Comparison of ENCODE assay signal across 8 cellular contexts in genomic region chr20:45592574-45593189, GRCh38. TPM values are rescaled to one million over a fixed set of nuclear protein-coding genes. Genes with fewer than 3 reads are reported as not detected.
DNase-seq lines count a peak whose midpoint lies in the region; ATAC-seq and TF ChIP-seq lines count a peak whose summit lies in the region.

No MANE protein-coding gene starts in this region.

- no peaks in the 10 kb centered on the region for H3K36me3 ChIP-seq in A673 (ENCODE audit: insufficient read depth, low read length, poor library complexity, severe bottlenecking)
- H3K36me3 ChIP-seq in DND-41 (ENCODE audit: insufficient read depth, low read length): no peaks in the 10 kb centered on the region

- POLR2A ChIA-PET in A673 (lab: Charles Lee; ENCODE audit: low non-redundant PET): no interaction called here

- H3K4me3 Mint-ChIP-seq in stimulated activated memory B cell treated with anti-CD40 and anti-IgM and Interleukin-4, amounts not matched to agents 10 μg/mL and 1 μg/mL and 100 μg/mL, for 72 hours: no peak overlapping the region
- no peak overlapping the region for H3K4me3 Mint-ChIP-seq in activated T-helper 2 cell treated with anti-CD3 and anti-CD28 coated beads, Interferon-gamma antibody, Interleukin-2, Interleukin-4, amounts not matched to agents 10 μg/mL and 5 μg/mL and 100 μg/mL, durations not matched to agents 14 hours and 24 hours and 36 hours (ENCODE audit: low read depth)

- H3K9me3 ChIP-seq in A673 (ENCODE audit: low read depth, low read length, poor library complexity, severe bottlenecking) (no peaks in the 10 kb centered on the region), DND-41 (ENCODE audit: insufficient read depth, low read length, severe bottlenecking) (no peaks in the 10 kb centered on the region)

- H3K79me2 ChIP-seq in DND-41 (ENCODE audit: insufficient read depth, low read length): no peaks in the 10 kb centered on the region

- no peak overlapping the region for H3K9ac ChIP-seq in DND-41 (ENCODE audit: low read depth, low read length)

- H3K4me2 ChIP-seq in DND-41 (ENCODE audit: insufficient read depth, low read length): no peak overlapping the region

- H3K4me1 Mint-ChIP-seq in stimulated activated memory B cell treated with anti-CD40 and anti-IgM and Interleukin-4, amounts not matched to agents 10 μg/mL and 1 μg/mL and 100 μg/mL, for 72 hours: no peaks in the 10 kb centered on the region
- no peaks in the 10 kb centered on the region for H3K4me1 Mint-ChIP-seq in activated T-helper 2 cell treated with anti-CD3 and anti-CD28 coated beads, Interferon-gamma antibody, Interleukin-2, Interleukin-4, amounts not matched to agents 10 μg/mL and 5 μg/mL and 100 μg/mL, durations not matched to agents 14 hours and 24 hours and 36 hours (ENCODE audit: low read depth)

- CTCF ChIA-PET in A673 (lab: Charles Lee): interaction anchor here (1.9 kb wide), 1 partner anchor 178 kb away, joined by 6 read pairs; no protein-coding TSS in a partner anchor

- intact Hi-C loops in A673 (cut with micrococcal nuclease; ENCODE audit: unreplicated experiment) (loop anchor here (2.0 kb wide), 1 partner anchor 178 kb away; no protein-coding TSS in a partner anchor), cardiac septum (cut with DNase I) (no loop called here)
- intact Hi-C loops in activated T-helper 2 cell treated with anti-CD3 and anti-CD28 coated beads, Interferon-gamma antibody, Interleukin-2, Interleukin-4, amounts not matched to agents 10 μg/mL and 5 μg/mL and 100 μg/mL, durations not matched to agents 14 hours and 24 hours and 36 hours (cut with micrococcal nuclease): loop anchor here (1.0 kb wide), 1 partner anchor 179 kb away; no protein-coding TSS in a partner anchor

- H3K27ac Mint-ChIP-seq in stimulated activated memory B cell treated with anti-CD40 and anti-IgM and Interleukin-4, amounts not matched to agents 10 μg/mL and 1 μg/mL and 100 μg/mL, for 72 hours: no peak overlapping the region
- no peak overlapping the region for H3K27ac Mint-ChIP-seq in activated T-helper 2 cell treated with anti-CD3 and anti-CD28 coated beads, Interferon-gamma antibody, Interleukin-2, Interleukin-4, amounts not matched to agents 10 μg/mL and 5 μg/mL and 100 μg/mL, durations not matched to agents 14 hours and 24 hours and 36 hours

- H2AFZ ChIP-seq in DND-41 (ENCODE audit: low read depth, low read length): no peak overlapping the region

- no peak overlapping the region for H3K27ac ChIP-seq in A673 (ENCODE audit: low read depth, low read length, poor library complexity, severe bottlenecking)
- H3K27ac ChIP-seq in DND-41 (ENCODE audit: low read length): no peak overlapping the region

- peaks cover 56% of the 10 kb centered on the region for H3K27me3 Mint-ChIP-seq in stimulated activated memory B cell treated with anti-CD40 and anti-IgM and Interleukin-4, amounts not matched to agents 10 μg/mL and 1 μg/mL and 100 μg/mL, for 72 hours
- peaks cover 16% of the 10 kb centered on the region for H3K27me3 Mint-ChIP-seq in activated T-helper 2 cell treated with anti-CD3 and anti-CD28 coated beads, Interferon-gamma antibody, Interleukin-2, Interleukin-4, amounts not matched to agents 10 μg/mL and 5 μg/mL and 100 μg/mL, durations not matched to agents 14 hours and 24 hours and 36 hours (ENCODE audit: low read depth)

- BruUV-seq in A673 (replicated peaks; lab: Mats Ljungman, UMichigan): no TSS peak

- H3K36me3 Mint-ChIP-seq in stimulated activated memory B cell treated with anti-CD40 and anti-IgM and Interleukin-4, amounts not matched to agents 10 μg/mL and 1 μg/mL and 100 μg/mL, for 72 hours: no peaks in the 10 kb centered on the region
- H3K36me3 Mint-ChIP-seq in activated T-helper 2 cell treated with anti-CD3 and anti-CD28 coated beads, Interferon-gamma antibody, Interleukin-2, Interleukin-4, amounts not matched to agents 10 μg/mL and 5 μg/mL and 100 μg/mL, durations not matched to agents 14 hours and 24 hours and 36 hours (ENCODE audit: low read depth): no peaks in the 10 kb centered on the region

- peaks cover 18% of the 10 kb centered on the region for H3K27me3 ChIP-seq in A673 (replicated peaks; ENCODE audit: insufficient read depth, low read depth, low read length, poor library complexity)
- no peaks in the 10 kb centered on the region for H3K27me3 ChIP-seq in DND-41 (ENCODE audit: insufficient read depth, low read length, poor library complexity)

- peak; percentile 82 for DNase-seq in A673 (ENCODE audit: low spot score)
- DNase-seq in DND-41: peak; percentile 27
- peak; percentile 64 for DNase-seq in LNCaP clone FGC (ENCODE audit: low read depth)
- DNase-seq in SW480 (ENCODE audit: low spot score): peak; percentile 81
- DNase-seq in globus pallidus (ENCODE audit: low spot score): peak; percentile 14
- no peak for DNase-seq in activated T-helper 2 cell treated with anti-CD3 and anti-CD28 coated beads, Interferon-gamma antibody, Interleukin-2, Interleukin-4, amounts not matched to agents 10 μg/mL and 5 μg/mL and 100 μg/mL, durations not matched to agents 14 hours and 24 hours and 36 hours (ENCODE audit: low spot score)
- no peak for DNase-seq in cardiac septum (ENCODE audit: low spot score)

- ATAC-seq in DND-41 (ENCODE audit: insufficient read depth, low read depth): peak; percentile 69
- ATAC-seq in stimulated activated memory B cell treated with anti-CD40 and anti-IgM and Interleukin-4, amounts not matched to agents 10 μg/mL and 1 μg/mL and 100 μg/mL, for 72 hours: peak; percentile 51

- H3K4me3 ChIP-seq in A673 (ENCODE audit: low read depth, low read length, poor library complexity, severe bottlenecking) (no peak overlapping the region), DND-41 (ENCODE audit: low read depth in 1 of 2, low read length in 2 of 2) (no peak overlapping the region), LNCaP clone FGC (ENCODE audit: low read depth, low read length) (no peak overlapping the region)

- H3K9me3 Mint-ChIP-seq in stimulated activated memory B cell treated with anti-CD40 and anti-IgM and Interleukin-4, amounts not matched to agents 10 μg/mL and 1 μg/mL and 100 μg/mL, for 72 hours: peaks cover 3% of the 10 kb centered on the region
- H3K9me3 Mint-ChIP-seq in activated T-helper 2 cell treated with anti-CD3 and anti-CD28 coated beads, Interferon-gamma antibody, Interleukin-2, Interleukin-4, amounts not matched to agents 10 μg/mL and 5 μg/mL and 100 μg/mL, durations not matched to agents 14 hours and 24 hours and 36 hours: no peaks in the 10 kb centered on the region

- H3K4me1 ChIP-seq in A673 (ENCODE audit: insufficient read depth, low read length, poor library complexity, severe bottlenecking): no peaks in the 10 kb centered on the region
- no peaks in the 10 kb centered on the region for H3K4me1 ChIP-seq in DND-41 (ENCODE audit: insufficient read depth, low read length)

- peak; percentile 88 for TF ChIP-seq CTCF in A673 (conservative IDR thresholded peaks at IDR 0.05; ENCODE audit: low read depth, low read length)
- peak; percentile 77 for TF ChIP-seq CTCF in DND-41 (IDR thresholded peaks at IDR 0.05; ENCODE audit: borderline replicate concordance, extremely low read depth, low read length, poor library complexity, severe bottlenecking)
- TF ChIP-seq CTCF in LNCaP clone FGC (IDR thresholded peaks at IDR 0.05; ENCODE audit: control insufficient read depth, extremely low read depth, insufficient read depth): peak; percentile 92

- no peaks in the 10 kb centered on the region for H4K20me1 ChIP-seq in DND-41 (ENCODE audit: insufficient read depth, low read length)

RNA-seq across cellular contexts. Expression of gene WFDC8, which starts 13.6 kb away (rescaled TPM):
- total RNA-seq in A673 (2021) (not detected in 2 replicates), cardiac septum (not detected)
- total RNA-seq in activated T-helper 2 cell treated with anti-CD3 and anti-CD28 coated beads, Interferon-gamma antibody, Interleukin-2, Interleukin-4, amounts not matched to agents 10 μg/mL and 5 μg/mL and 100 μg/mL, durations not matched to agents 14 hours and 24 hours and 36 hours: not detected in 2 replicates

RNA-seq across cellular contexts. Expression of gene WFDC10A, which starts 36.9 kb away (rescaled TPM):
- total RNA-seq in A673 (2021) (not detected in 2 replicates), cardiac septum (not detected)
- not detected in 2 replicates for total RNA-seq in activated T-helper 2 cell treated with anti-CD3 and anti-CD28 coated beads, Interferon-gamma antibody, Interleukin-2, Interleukin-4, amounts not matched to agents 10 μg/mL and 5 μg/mL and 100 μg/mL, durations not matched to agents 14 hours and 24 hours and 36 hours

RNA-seq across cellular contexts. Expression of gene WFDC9, which starts 38.4 kb away (rescaled TPM):
- total RNA-seq in A673 (2021) (not detected in 2 replicates), cardiac septum (not detected)
- total RNA-seq in activated T-helper 2 cell treated with anti-CD3 and anti-CD28 coated beads, Interferon-gamma antibody, Interleukin-2, Interleukin-4, amounts not matched to agents 10 μg/mL and 5 μg/mL and 100 μg/mL, durations not matched to agents 14 hours and 24 hours and 36 hours: not detected in 2 replicates

RNA-seq across cellular contexts. Expression of gene EPPIN, which starts 45.5 kb away (rescaled TPM):
- total RNA-seq in A673 (2021) (not detected in 2 replicates), cardiac septum (not detected)
- not detected in 2 replicates for total RNA-seq in activated T-helper 2 cell treated with anti-CD3 and anti-CD28 coated beads, Interferon-gamma antibody, Interleukin-2, Interleukin-4, amounts not matched to agents 10 μg/mL and 5 μg/mL and 100 μg/mL, durations not matched to agents 14 hours and 24 hours and 36 hours

RNA-seq across cellular contexts. Expression of gene WFDC6, which starts 53.4 kb away (rescaled TPM):
- total RNA-seq in A673 (2021) (not detected in 2 replicates), cardiac septum (not detected)
- not detected in 2 replicates for total RNA-seq in activated T-helper 2 cell treated with anti-CD3 and anti-CD28 coated beads, Interferon-gamma antibody, Interleukin-2, Interleukin-4, amounts not matched to agents 10 μg/mL and 5 μg/mL and 100 μg/mL, durations not matched to agents 14 hours and 24 hours and 36 hours

Comparison
In these comparisons a context has a peak if more than half of its experiments do, and no peak if none do; other contexts are left out.
1. DNase-seq: peak in A673 (single experiment), DND-41 (single experiment), LNCaP clone FGC (single experiment), SW480 (single experiment) and globus pallidus (single experiment); none in activated T-helper 2 cell treated with anti-CD3 and anti-CD28 coated beads, Interferon-gamma antibody, Interleukin-2, Interleukin-4, amounts not matched to agents 10 μg/mL and 5 μg/mL and 100 μg/mL, durations not matched to agents 14 hours and 24 hours and 36 hours (single experiment) and cardiac septum (single experiment).
2. Peak in every context shown above with its lines, with median percentiles within 50 percentile points of each other: CTCF ChIP-seq.